Comparison of ENCODE assay signal across 8 cellular contexts in the genomic region with DNA sequence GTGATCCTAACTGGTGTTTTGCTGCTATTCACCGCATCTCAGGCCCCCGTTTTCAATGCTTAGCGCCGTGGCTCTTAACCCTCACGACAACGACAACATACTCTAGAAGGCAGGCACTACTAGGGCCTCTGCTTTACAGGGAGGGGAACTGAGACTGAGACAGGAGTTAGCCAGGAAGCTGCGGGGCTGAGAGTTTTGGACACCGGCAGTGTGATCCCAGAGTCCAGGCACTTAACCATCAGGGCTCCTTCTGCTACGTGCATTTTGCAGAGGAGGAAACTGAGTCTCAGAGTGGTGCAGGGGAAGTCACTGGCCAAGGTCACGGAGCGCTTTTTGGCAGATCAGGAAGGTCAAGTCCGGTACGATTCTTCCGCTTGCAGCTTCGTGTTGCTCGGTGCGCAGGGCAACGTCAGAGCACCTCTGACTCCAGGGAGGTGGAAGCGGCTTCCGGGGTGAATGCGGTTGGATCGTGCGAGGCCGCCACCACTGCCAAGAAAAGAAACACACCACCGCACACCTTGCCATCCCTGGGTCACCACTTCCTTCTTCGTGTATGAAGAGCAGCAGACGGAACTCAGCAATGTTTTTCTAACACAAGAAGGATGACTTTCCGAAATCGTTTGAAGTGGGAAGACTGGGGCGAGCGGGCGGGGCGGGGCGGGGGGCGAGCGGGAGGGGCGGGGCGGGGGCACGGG.
DNase-seq lines count a peak whose midpoint lies in the region; ATAC-seq and TF ChIP-seq lines count a peak whose summit lies in the region.

No MANE protein-coding gene starts in this region.

- H3K27ac Mint-ChIP-seq in T-helper 2 cell treated with Interferon-gamma antibody and Interleukin-4, amounts not matched to agents 5 μg/mL and 100 μg/mL, for 36 hours, result peak overlapping the region; percentile 89
- H3K27ac Mint-ChIP-seq in brain, result peak overlapping the region in 3 of 5 experiments; percentile 56 to 87 (median 75)

- no peak for TF ChIP-seq POLR2A in prostate gland (IDR thresholded peaks at IDR 0.05)

- 8% methylated on average over 39 of the region's 39 CpGs for WGBS in prostate gland

- no peaks in the 10 kb centered on the region for H3K9me3 ChIP-seq in ES-I3 (ENCODE audit: control insufficient read depth, insufficient read depth, low read length)
- H3K9me3 ChIP-seq in prostate gland, result no peaks in the 10 kb centered on the region

- H3K36me3 Mint-ChIP-seq in T-helper 2 cell treated with Interferon-gamma antibody and Interleukin-4, amounts not matched to agents 5 μg/mL and 100 μg/mL, for 36 hours (ENCODE audit: low read depth), result no peaks in the 10 kb centered on the region
- H3K36me3 Mint-ChIP-seq in brain, result no peaks in the 10 kb centered on the region

- H3K27ac ChIP-seq in prostate gland, result peak overlapping the region; percentile 37 to 49

- ATAC-seq in HG02678 (IDR thresholded peaks at IDR 0.05; ENCODE audit: unreplicated experiment), result peak; percentile 63

- TF ChIP-seq CTCF in brain (conservative IDR thresholded peaks at IDR 0.05), result no peak
- no peak for TF ChIP-seq CTCF in prostate gland (IDR thresholded peaks at IDR 0.05)

- no peaks in the 10 kb centered on the region for H3K9me3 Mint-ChIP-seq in T-helper 2 cell treated with Interferon-gamma antibody and Interleukin-4, amounts not matched to agents 5 μg/mL and 100 μg/mL, for 36 hours
- H3K9me3 Mint-ChIP-seq in brain, result peaks cover 0 to 5% (median 0%) of the 10 kb centered on the region in 5 experiments

- H3K36me3 ChIP-seq in ES-I3 (ENCODE audit: insufficient read depth, low read length) (no peaks in the 10 kb centered on the region), prostate gland (no peaks in the 10 kb centered on the region)

- intact Hi-C loops in prostate gland (cut with DNase I), result no loop called here

- H3K27me3 Mint-ChIP-seq in T-helper 2 cell treated with Interferon-gamma antibody and Interleukin-4, amounts not matched to agents 5 μg/mL and 100 μg/mL, for 36 hours (ENCODE audit: low read depth), result peaks cover 6% of the 10 kb centered on the region
- H3K27me3 Mint-ChIP-seq in brain, result peaks cover 10% of the 10 kb centered on the region

- H3K4me3 Mint-ChIP-seq in T-helper 2 cell treated with Interferon-gamma antibody and Interleukin-4, amounts not matched to agents 5 μg/mL and 100 μg/mL, for 36 hours, result peak overlapping the region; percentile 77
- peak overlapping the region in 2 of 5 experiments; percentile 13 to 48 for H3K4me3 Mint-ChIP-seq in brain

- H3K4me1 Mint-ChIP-seq in T-helper 2 cell treated with Interferon-gamma antibody and Interleukin-4, amounts not matched to agents 5 μg/mL and 100 μg/mL, for 36 hours (ENCODE audit: low read depth), result peaks cover 73% of the 10 kb centered on the region
- peaks cover 49% of the 10 kb centered on the region for H3K4me1 Mint-ChIP-seq in brain

- peaks cover 3% of the 10 kb centered on the region for H3K27me3 ChIP-seq in prostate gland (replicated peaks; ENCODE audit: insufficient read depth)

- peak; percentile 87 for DNase-seq in T-helper 2 cell treated with Interferon-gamma antibody and Interleukin-4, amounts not matched to agents 5 μg/mL and 100 μg/mL, for 36 hours (ENCODE audit: low spot score)
- DNase-seq in prostate gland (ENCODE audit: low spot score), result peak; percentile 58
- no peak for DNase-seq in DMS 273 (lab: John Stamatoyannopoulos, UW; ENCODE audit: unreplicated experiment)
- DNase-seq in NCI-H146 (lab: John Stamatoyannopoulos, UW), result no peak
- DNase-seq in nucleus accumbens (lab: John Stamatoyannopoulos, UW), result no peak

- peak overlapping the region; percentile 36; the same call in 1 of the 2 replicates for H3K9ac ChIP-seq in ES-I3 (ENCODE audit: low read depth, low read length)

- H3K4me1 ChIP-seq in ES-I3 (ENCODE audit: insufficient read depth, low read length) (peaks cover 8% of the 10 kb centered on the region), prostate gland (replicated peaks) (peaks cover 9% of the 10 kb centered on the region)

- no peak overlapping the region for H3K4me3 ChIP-seq in prostate gland

Comparison
In these comparisons a context has a peak if more than half of its experiments do, and no peak if none do; other contexts are left out.
1. DNase-seq: peak in T-helper 2 cell treated with Interferon-gamma antibody and Interleukin-4, amounts not matched to agents 5 μg/mL and 100 μg/mL, for 36 hours (single experiment) and prostate gland (single experiment); none in DMS 273 (single experiment), NCI-H146 (single experiment) and nucleus accumbens (0 of 56).